In genomic region chr13:49733181-49733951, GRCh38 we compare ENCODE assay signal across 2 cellular contexts.
TF ChIP-seq lines count a peak whose summit lies in the region.

No MANE protein-coding gene starts in this region.

TF ChIP-seq in Ishikawa, 13 proteins besides CTCF, POLR2A, EP300 and RAD21:
- TF ChIP-seq USF1 (IDR thresholded peaks at IDR 0.05) (peak; percentile 67), YY1 (IDR thresholded peaks at IDR 0.05; ENCODE audit: low read depth) (no peak)

TF ChIP-seq in H1, 55 proteins besides CTCF, POLR2A, EP300 and RAD21:
- TF ChIP-seq TEAD4 (IDR thresholded peaks at IDR 0.05; ENCODE audit: low read depth, low read length): no peak
- TF ChIP-seq SIN3A (conservative IDR thresholded peaks at IDR 0.05 in 1 of 2, IDR thresholded peaks at IDR 0.05 in 1 of 2; ENCODE audit: low read depth in 1 of 2, low read length in 2 of 2): no peak
- TF ChIP-seq SP1 (IDR thresholded peaks at IDR 0.05; ENCODE audit: low read depth, low read length): no peak
- no peak for TF ChIP-seq E2F6 (IDR thresholded peaks at IDR 0.05)
- TF ChIP-seq SRF (IDR thresholded peaks at IDR 0.05; ENCODE audit: low read depth, low read length): no peak
- no peak for TF ChIP-seq TAF1 (IDR thresholded peaks at IDR 0.05; ENCODE audit: low read depth, low read length)
- no peak for TF ChIP-seq CEBPB (IDR thresholded peaks at IDR 0.05; ENCODE audit: low read depth, low read length)
- no peak for TF ChIP-seq SUZ12 (IDR thresholded peaks at IDR 0.05; ENCODE audit: low read length)
- no peak for TF ChIP-seq TBP (IDR thresholded peaks at IDR 0.05; ENCODE audit: low read depth, low read length)
- TF ChIP-seq POU5F1 (IDR thresholded peaks at IDR 0.05; ENCODE audit: low read depth, low read length): no peak
- TF ChIP-seq SP2 (IDR thresholded peaks at IDR 0.05; ENCODE audit: low read length): no peak
